8 cellular contexts compared by ENCODE assay signal in the genomic region with DNA sequence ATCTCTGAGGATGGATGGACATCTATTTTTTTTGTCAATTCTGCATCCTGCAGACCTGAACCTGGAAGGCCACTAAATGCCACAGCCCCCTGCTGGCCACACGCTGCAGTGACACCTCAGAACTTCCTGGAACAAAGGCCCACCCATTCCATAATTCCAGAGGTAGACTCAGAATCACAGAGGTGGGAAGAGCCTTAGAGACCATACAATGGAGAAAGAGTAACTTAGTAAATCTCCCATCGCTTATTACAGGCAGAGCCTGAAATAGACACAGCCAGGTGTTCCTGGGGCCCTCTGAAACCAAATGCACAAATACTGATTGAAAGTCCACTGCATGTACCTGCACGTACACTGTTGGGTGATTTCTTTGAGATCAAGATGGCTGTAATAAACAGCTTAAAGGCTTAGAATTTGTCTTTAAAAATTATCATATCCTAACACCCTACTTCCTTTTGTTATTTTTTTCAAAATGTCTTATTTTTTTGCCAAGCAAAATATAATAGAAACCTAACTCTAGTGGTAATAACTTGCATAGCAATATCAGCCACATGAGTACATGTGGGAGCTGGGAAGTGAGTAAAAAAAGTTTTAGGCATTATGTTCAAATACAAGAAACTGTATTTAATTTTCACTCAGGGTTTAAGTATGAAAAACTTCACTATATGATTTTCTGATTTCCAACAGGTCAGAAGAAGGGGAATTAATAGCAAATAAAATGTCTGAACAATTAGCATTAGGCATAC.
DNase-seq lines count a peak whose midpoint lies in the region; ATAC-seq, FAIRE-seq and TF ChIP-seq lines count a peak whose summit lies in the region.

No MANE protein-coding gene starts in this region.

- H3K79me2 ChIP-seq in SK-N-SH (ENCODE audit: insufficient read depth) (no peaks in the 10 kb centered on the region), astrocyte (ENCODE audit: insufficient read depth, low read length) (no peaks in the 10 kb centered on the region)

- H3K27me3 ChIP-seq in SK-N-SH (ENCODE audit: insufficient read depth) (no peaks in the 10 kb centered on the region), astrocyte (ENCODE audit: insufficient read depth, low read length) (no peaks in the 10 kb centered on the region)

- H3K4me3 Mint-ChIP-seq in astrocyte (ENCODE audit: unreplicated experiment), result no peak overlapping the region
- H3K4me3 Mint-ChIP-seq in immature natural killer cell, result no peak overlapping the region

- DNase-seq in ELF-1 (ENCODE audit: low read depth, low spot score), result peak; percentile 73
- DNase-seq in GM20000 (ENCODE audit: low spot score), result peak; percentile 53
- DNase-seq in SK-N-SH, result peak; percentile 66
- no peak for DNase-seq in astrocyte (ENCODE audit: low read depth)
- DNase-seq in immature natural killer cell, result peak; percentile 28 to 52 (median 45)
- peak in 2 of 3 experiments; percentile 3 to 25 for DNase-seq in stimulated activated CD4-positive, alpha-beta T cell treated with anti-CD3 and anti-CD28 coated beads, TNF-alpha, amount 100 ng/mL, for 4 hours (ENCODE audit: low read depth in 3 of 3)

- H3K27me3 Mint-ChIP-seq in astrocyte (ENCODE audit: low read depth, unreplicated experiment), result no peaks in the 10 kb centered on the region
- peaks cover 0 to 2% (median 2%) of the 10 kb centered on the region in 3 donors for H3K27me3 Mint-ChIP-seq in immature natural killer cell (ENCODE audit: low read depth in 3 of 3)

- H3K4me3 ChIP-seq in SK-N-SH (ENCODE audit: low read depth in 2 of 2, low read length in 1 of 2) (no peak overlapping the region), astrocyte (ENCODE audit: insufficient read depth, low read depth, low read length) (no peak overlapping the region)

- H3K36me3 Mint-ChIP-seq in astrocyte (ENCODE audit: low read depth, unreplicated experiment) (no peaks in the 10 kb centered on the region), immature natural killer cell (peaks cover 0 to 3% (median 0%) of the 10 kb centered on the region in 3 donors)

- TF ChIP-seq RAD21 in SK-N-SH (IDR thresholded peaks at IDR 0.05; ENCODE audit: low read length), result peak; percentile 71

- POLR2A ChIA-PET in SK-N-SH (lab: Yijun Ruan, JAX), result no interaction called here

- FAIRE-seq in astrocyte (lab: Jason Lieb, UNC), result no peak

- H3K9ac ChIP-seq in SK-N-SH (no peak overlapping the region), astrocyte (ENCODE audit: low read length) (no peak overlapping the region)

- no peak for TF ChIP-seq EP300 in SK-N-SH (IDR thresholded peaks at IDR 0.05; ENCODE audit: borderline replicate concordance in 1 of 2, low read depth in 1 of 2, low read length in 1 of 2)

- no peaks in the 10 kb centered on the region for H3K36me3 ChIP-seq in SK-N-SH (replicated peaks in 1 of 2; ENCODE audit: control insufficient read depth in 1 of 2, insufficient read depth in 2 of 2, low read length in 1 of 2)
- H3K36me3 ChIP-seq in astrocyte (ENCODE audit: insufficient read depth, low read length), result no peaks in the 10 kb centered on the region

- 54% methylated on average over 3 of the region's 3 CpGs for WGBS in SK-N-SH (ENCODE audit: low lambda C conversion rate)

- no peaks in the 10 kb centered on the region for H4K20me1 ChIP-seq in SK-N-SH (ENCODE audit: insufficient read depth)
- no peaks in the 10 kb centered on the region for H4K20me1 ChIP-seq in astrocyte (ENCODE audit: insufficient read depth, low read length)

- H3K27ac ChIP-seq in SK-N-SH (ENCODE audit: low read depth in 2 of 2, low read length in 1 of 2) (no peak overlapping the region), astrocyte (ENCODE audit: low read depth, low read length) (no peak overlapping the region)

- CTCF ChIA-PET in SK-N-SH (lab: Yijun Ruan, JAX), result interaction anchor here (0.7 to 3.5 kb wide), 11 partner anchors 9 to 318 kb away, joined by 3 to 19 read pairs (median 4); no protein-coding TSS in a partner anchor

- ATAC-seq in HG03565 (IDR thresholded peaks at IDR 0.05; ENCODE audit: unreplicated experiment) (peak; percentile 75), HG03039 (IDR thresholded peaks at IDR 0.05; ENCODE audit: unreplicated experiment) (no peak)

- H3K27ac Mint-ChIP-seq in astrocyte (ENCODE audit: unreplicated experiment), result no peak overlapping the region
- no peak overlapping the region for H3K27ac Mint-ChIP-seq in immature natural killer cell

- no peak overlapping the region for H3K4me2 ChIP-seq in SK-N-SH
- no peak overlapping the region for H3K4me2 ChIP-seq in astrocyte (ENCODE audit: low read length)

- no peaks in the 10 kb centered on the region for H3F3A ChIP-seq in SK-N-SH (replicated peaks; ENCODE audit: insufficient read depth)

- no peaks in the 10 kb centered on the region for H3K9me2 ChIP-seq in SK-N-SH

- H3K9me3 ChIP-seq in SK-N-SH (no peaks in the 10 kb centered on the region), astrocyte (ENCODE audit: insufficient read depth, low read depth, low read length) (no peaks in the 10 kb centered on the region)

- peak; percentile 84 for TF ChIP-seq CTCF in GM20000 (IDR thresholded peaks at IDR 0.05; ENCODE audit: extremely low read depth, missing control alignments)
- peak; percentile 78 for TF ChIP-seq CTCF in SK-N-SH (IDR thresholded peaks at IDR 0.05)
- TF ChIP-seq CTCF in astrocyte (IDR thresholded peaks at IDR 0.05; ENCODE audit: insufficient read depth, low read depth, low read length), result peak; percentile 61

- no peak overlapping the region; the same call in 1 of the 2 replicates for H2AFZ ChIP-seq in SK-N-SH (ENCODE audit: low read depth)
- H2AFZ ChIP-seq in astrocyte (ENCODE audit: low read depth, low read length), result peak overlapping the region; percentile 7

- H3K4me1 Mint-ChIP-seq in astrocyte (ENCODE audit: low read depth, unreplicated experiment), result no peaks in the 10 kb centered on the region
- no peaks in the 10 kb centered on the region for H3K4me1 Mint-ChIP-seq in immature natural killer cell

- H3K9me3 Mint-ChIP-seq in astrocyte (ENCODE audit: unreplicated experiment), result peaks cover 5% of the 10 kb centered on the region
- no peaks in the 10 kb centered on the region for H3K9me3 Mint-ChIP-seq in immature natural killer cell

- H3K4me1 ChIP-seq in SK-N-SH (ENCODE audit: control insufficient read depth in 1 of 2, insufficient read depth in 2 of 2, low read depth in 1 of 2, low read length in 1 of 2), result no peaks in the 10 kb centered on the region; a peak in 1 of 4 replicates
- peaks cover 3% of the 10 kb centered on the region for H3K4me1 ChIP-seq in astrocyte (ENCODE audit: insufficient read depth, low read length)

TF ChIP-seq in SK-N-SH, 30 proteins besides CTCF, POLR2A, EP300 and RAD21:
- TF ChIP-seq JUND (IDR thresholded peaks at IDR 0.05) (no peak), TCF12 (IDR thresholded peaks at IDR 0.05) (no peak), RXRA (IDR thresholded peaks at IDR 0.05; ENCODE audit: borderline replicate concordance, low read depth) (no peak), SMC3 (IDR thresholded peaks at IDR 0.05; ENCODE audit: low read depth, low read length) (peak; percentile 77), FOXJ3 (CRISPR knock-in tag; IDR thresholded peaks at IDR 0.05) (no peak), EZH2phosphoT487 (IDR thresholded peaks at IDR 0.05; ENCODE audit: borderline replicate concordance, low read depth) (no peak), ELF1 (IDR thresholded peaks at IDR 0.05) (peak; percentile 55; the same call in 1 of the 2 replicates), MEF2A (IDR thresholded peaks at IDR 0.05; ENCODE audit: borderline replicate concordance, low read depth) (no peak), CHD2 (IDR thresholded peaks at IDR 0.05; ENCODE audit: low read length, partially characterized antibody) (no peak)
- TF ChIP-seq, protein P1, sequence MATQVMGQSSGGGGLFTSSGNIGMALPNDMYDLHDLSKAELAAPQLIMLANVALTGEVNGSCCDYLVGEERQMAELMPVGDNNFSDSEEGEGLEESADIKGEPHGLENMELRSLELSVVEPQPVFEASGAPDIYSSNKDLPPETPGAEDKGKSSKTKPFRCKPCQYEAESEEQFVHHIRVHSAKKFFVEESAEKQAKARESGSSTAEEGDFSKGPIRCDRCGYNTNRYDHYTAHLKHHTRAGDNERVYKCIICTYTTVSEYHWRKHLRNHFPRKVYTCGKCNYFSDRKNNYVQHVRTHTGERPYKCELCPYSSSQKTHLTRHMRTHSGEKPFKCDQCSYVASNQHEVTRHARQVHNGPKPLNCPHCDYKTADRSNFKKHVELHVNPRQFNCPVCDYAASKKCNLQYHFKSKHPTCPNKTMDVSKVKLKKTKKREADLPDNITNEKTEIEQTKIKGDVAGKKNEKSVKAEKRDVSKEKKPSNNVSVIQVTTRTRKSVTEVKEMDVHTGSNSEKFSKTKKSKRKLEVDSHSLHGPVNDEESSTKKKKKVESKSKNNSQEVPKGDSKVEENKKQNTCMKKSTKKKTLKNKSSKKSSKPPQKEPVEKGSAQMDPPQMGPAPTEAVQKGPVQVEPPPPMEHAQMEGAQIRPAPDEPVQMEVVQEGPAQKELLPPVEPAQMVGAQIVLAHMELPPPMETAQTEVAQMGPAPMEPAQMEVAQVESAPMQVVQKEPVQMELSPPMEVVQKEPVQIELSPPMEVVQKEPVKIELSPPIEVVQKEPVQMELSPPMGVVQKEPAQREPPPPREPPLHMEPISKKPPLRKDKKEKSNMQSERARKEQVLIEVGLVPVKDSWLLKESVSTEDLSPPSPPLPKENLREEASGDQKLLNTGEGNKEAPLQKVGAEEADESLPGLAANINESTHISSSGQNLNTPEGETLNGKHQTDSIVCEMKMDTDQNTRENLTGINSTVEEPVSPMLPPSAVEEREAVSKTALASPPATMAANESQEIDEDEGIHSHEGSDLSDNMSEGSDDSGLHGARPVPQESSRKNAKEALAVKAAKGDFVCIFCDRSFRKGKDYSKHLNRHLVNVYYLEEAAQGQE (IDR thresholded peaks at IDR 0.05; ENCODE audit: low read depth, low read length), result no peak
- TF ChIP-seq, protein P2, sequence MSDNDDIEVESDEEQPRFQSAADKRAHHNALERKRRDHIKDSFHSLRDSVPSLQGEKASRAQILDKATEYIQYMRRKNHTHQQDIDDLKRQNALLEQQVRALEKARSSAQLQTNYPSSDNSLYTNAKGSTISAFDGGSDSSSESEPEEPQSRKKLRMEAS (IDR thresholded peaks at IDR 0.05; ENCODE audit: low read depth), result no peak
- TF ChIP-seq, protein P3, sequence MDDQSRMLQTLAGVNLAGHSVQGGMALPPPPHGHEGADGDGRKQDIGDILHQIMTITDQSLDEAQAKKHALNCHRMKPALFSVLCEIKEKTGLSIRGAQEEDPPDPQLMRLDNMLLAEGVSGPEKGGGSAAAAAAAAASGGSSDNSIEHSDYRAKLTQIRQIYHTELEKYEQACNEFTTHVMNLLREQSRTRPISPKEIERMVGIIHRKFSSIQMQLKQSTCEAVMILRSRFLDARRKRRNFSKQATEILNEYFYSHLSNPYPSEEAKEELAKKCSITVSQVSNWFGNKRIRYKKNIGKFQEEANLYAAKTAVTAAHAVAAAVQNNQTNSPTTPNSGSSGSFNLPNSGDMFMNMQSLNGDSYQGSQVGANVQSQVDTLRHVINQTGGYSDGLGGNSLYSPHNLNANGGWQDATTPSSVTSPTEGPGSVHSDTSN (IDR thresholded peaks at IDR 0.05), result no peak
